15 cellular contexts compared by ENCODE assay signal in genomic region chr15:57923311-57923710, GRCh38.
DNase-seq lines count a peak whose midpoint lies in the region; ATAC-seq and TF ChIP-seq lines count a peak whose summit lies in the region.
"Had no signal": no experiment of that assay in that cellular context is flagged by ENCODE, and none has a peak within 500 bp of the region (broad histone marks: within the 10 kb centered on the region; RNA-seq: fewer than 3 reads in every experiment).

No MANE protein-coding gene starts in this region.

- H3K27ac ChIP-seq in stomach smooth muscle (ENCODE audit: low read length), result peak overlapping the region; percentile 6
- H3K27ac ChIP-seq: PC-9 had no signal

- no peaks in the 10 kb centered on the region for H3K9me3 ChIP-seq in stomach smooth muscle (ENCODE audit: control insufficient read depth in 2 of 2, low read length in 2 of 2)

- no peak overlapping the region for H3K4me3 ChIP-seq in LNCaP clone FGC (ENCODE audit: low read depth, low read length)
- no peak overlapping the region for H3K4me3 ChIP-seq in fibroblast of pulmonary artery (replicated peaks; ENCODE audit: low read depth, low read length)
- no peak overlapping the region for H3K4me3 ChIP-seq in stomach smooth muscle (ENCODE audit: low read length in 2 of 2)
- H3K4me3 ChIP-seq: PC-9 had no signal

- peaks cover 8% of the 10 kb centered on the region for H3K4me1 ChIP-seq in stomach smooth muscle (ENCODE audit: control insufficient read depth, insufficient read depth, low read length)

- ATAC-seq in HG03439 (IDR thresholded peaks at IDR 0.05; ENCODE audit: unreplicated experiment) (no peak), GM21526 (IDR thresholded peaks at IDR 0.05; ENCODE audit: low FRiP score, unreplicated experiment) (no peak), HG03469 (IDR thresholded peaks at IDR 0.05; ENCODE audit: unreplicated experiment) (no peak)
- ATAC-seq: activated T-cell treated with anti-CD3 and anti-CD28 coated beads, Interleukin-2, amount 50 U/mL, for 72 hours; naive thymus-derived CD4-positive, alpha-beta T cell; T-cell had no signal

- H3K27me3 ChIP-seq in stomach smooth muscle (ENCODE audit: control insufficient read depth in 1 of 2, insufficient read depth in 2 of 2, low read length in 2 of 2), result no peaks in the 10 kb centered on the region

- no peak overlapping the region for H3K9ac ChIP-seq in stomach smooth muscle (ENCODE audit: low read length in 2 of 2)

- DNase-seq in LNCaP clone FGC (ENCODE audit: low read depth) (peak; percentile 59), fibroblast of pulmonary artery (ENCODE audit: low read depth) (peak; percentile 82), lung microvascular endothelial cell (ENCODE audit: low read depth in 2 of 2) (peak; percentile 71 to 92)
- no peak for DNase-seq in stimulated activated CD4-positive, alpha-beta T cell treated with anti-CD3 and anti-CD28 coated beads, Interleukin-2, amount 100 ng/mL, for 48 hours
- DNase-seq: activated CD4-positive, alpha-beta T cell treated with anti-CD3 and anti-CD28 coated beads for 4 hours; activated T-cell treated with anti-CD3 and anti-CD28 coated beads, Interleukin-2, amount 50 U/mL, for 72 hours; H7; naive thymus-derived CD4-positive, alpha-beta T cell; NCI-H2227 treated with DMSO at 0.1 percent for 48 hours; PC-9; T-cell had no signal

- H3K36me3 ChIP-seq in stomach smooth muscle (ENCODE audit: control insufficient read depth in 2 of 2, insufficient read depth in 2 of 2, low read length in 2 of 2), result no peaks in the 10 kb centered on the region

- TF ChIP-seq CTCF in LNCaP clone FGC (IDR thresholded peaks at IDR 0.05; ENCODE audit: control insufficient read depth, extremely low read depth, insufficient read depth) (no peak), fibroblast of pulmonary artery (IDR thresholded peaks at IDR 0.05; ENCODE audit: low read length, missing control alignments) (no peak)

Comparison
In these comparisons a context has a peak if more than half of its experiments do, and no peak if none do; other contexts are left out.
1. DNase-seq: peak in LNCaP clone FGC (single experiment), fibroblast of pulmonary artery (single experiment) and lung microvascular endothelial cell (2 of 2); none in stimulated activated CD4-positive, alpha-beta T cell treated with anti-CD3 and anti-CD28 coated beads, Interleukin-2, amount 100 ng/mL, for 48 hours (0 of 2).